28 cellular contexts compared by ENCODE assay signal in the genomic region with DNA sequence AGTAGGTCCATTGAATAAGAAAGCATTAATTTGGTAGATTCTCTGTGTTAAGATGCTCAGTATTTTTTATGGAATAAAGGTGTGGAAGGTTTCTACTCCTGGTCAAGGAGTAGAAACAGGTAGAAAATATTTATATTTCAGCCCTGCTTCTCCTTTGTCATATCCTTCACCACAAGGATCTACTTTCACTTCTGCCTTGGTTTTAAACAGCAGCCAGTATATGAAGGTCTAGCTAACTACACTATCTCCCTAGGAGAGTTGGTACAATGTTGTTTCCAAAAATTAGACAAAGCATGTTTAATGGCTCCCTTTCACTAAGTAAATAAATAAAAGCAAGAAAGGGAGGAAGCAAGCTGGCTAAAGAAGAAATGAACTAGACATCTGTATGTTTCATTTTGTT. TPM values are rescaled to one million over a fixed set of nuclear protein-coding genes. Genes with fewer than 3 reads are reported as not detected.
DNase-seq lines count a peak whose midpoint lies in the region; ATAC-seq and TF ChIP-seq lines count a peak whose summit lies in the region.
"Had no signal": no experiment of that assay in that cellular context is flagged by ENCODE, and none has a peak within 500 bp of the region (broad histone marks: within the 10 kb centered on the region; RNA-seq: fewer than 3 reads in every experiment).

No MANE protein-coding gene starts in this region.

- H3K4me1 Mint-ChIP-seq in naive B cell = peaks cover 17 to 23% (median 18%) of the 10 kb centered on the region in 3 donors
- no peaks in the 10 kb centered on the region for H3K4me1 Mint-ChIP-seq in activated T-helper 1 cell treated with anti-CD3 and anti-CD28 coated beads, Interleukin-12 subunit alpha, Interleukin-12 subunit beta, Interleukin-2, Interleukin-4 antibody, amounts not matched to agents 30 ng/mL and 10 ng/mL and 1 ng/mL, durations not matched to agents 14 hours and 24 hours and 36 hours (ENCODE audit: low read depth)
- H3K4me1 Mint-ChIP-seq: CD4-positive, alpha-beta memory T cell had no signal

- ATAC-seq in GM18907 (IDR thresholded peaks at IDR 0.05; ENCODE audit: unreplicated experiment) = peak; percentile 39
- peak; percentile 37 to 46 for ATAC-seq in naive B cell (ENCODE audit: low read depth in 2 of 2)
- ATAC-seq: HCT116 had no signal

- no peak for TF ChIP-seq POLR2A in lower leg skin (IDR thresholded peaks at IDR 0.05)

- no peak for TF ChIP-seq CTCF in lower leg skin (IDR thresholded peaks at IDR 0.05)

- no peak overlapping the region for H3K27ac Mint-ChIP-seq in naive B cell
- H3K27ac Mint-ChIP-seq in activated T-helper 1 cell treated with anti-CD3 and anti-CD28 coated beads, Interleukin-12 subunit alpha, Interleukin-12 subunit beta, Interleukin-2, Interleukin-4 antibody, amounts not matched to agents 30 ng/mL and 10 ng/mL and 1 ng/mL, durations not matched to agents 14 hours and 24 hours and 36 hours = no peak overlapping the region
- H3K27ac Mint-ChIP-seq: CD4-positive, alpha-beta memory T cell had no signal

- intact Hi-C loops in activated T-helper 1 cell treated with anti-CD3 and anti-CD28 coated beads, Interleukin-12 subunit alpha, Interleukin-12 subunit beta, Interleukin-2, Interleukin-4 antibody, amounts not matched to agents 30 ng/mL and 10 ng/mL and 1 ng/mL, durations not matched to agents 14 hours and 24 hours and 36 hours (cut with micrococcal nuclease) = no loop called here
- intact Hi-C loops in lower leg skin (cut with DNase I; ENCODE audit: low total_unique reads) = no loop called here

- DNase-seq in DMS53 treated with DMSO at 0.1 percent for 48 hours (lab: John Stamatoyannopoulos, UW; ENCODE audit: unreplicated experiment) = peak; percentile 7
- peak; percentile 27 for DNase-seq in MV-4-11 (lab: John Stamatoyannopoulos, UW)
- DNase-seq in naive B cell = no peak
- no peak for DNase-seq in activated T-helper 1 cell treated with anti-CD3 and anti-CD28 coated beads, Interleukin-12 subunit alpha, Interleukin-12 subunit beta, Interleukin-2, Interleukin-4 antibody, amounts not matched to agents 30 ng/mL and 10 ng/mL and 1 ng/mL, durations not matched to agents 14 hours and 24 hours and 36 hours (ENCODE audit: low spot score)
- no peak for DNase-seq in GOT3 (lab: John Stamatoyannopoulos, UW)
- DNase-seq in lower leg skin (ENCODE audit: low spot score in 2 of 2) = no peak
- DNase-seq: CD4-positive, alpha-beta memory T cell; DMS153; EL; Karpas-422; NCI-H1105; NCI-H146; NCI-H2029 treated with DMSO at 0.1 percent for 48 hours; NCI-H2171; NCI-H345; NCI-H524; NCI-H774; PC-9; RPMI8226; SHP77; T-helper 2 cell had no signal

- no peaks in the 10 kb centered on the region for H3K27me3 Mint-ChIP-seq in naive B cell
- peaks cover 7% of the 10 kb centered on the region for H3K27me3 Mint-ChIP-seq in activated T-helper 1 cell treated with anti-CD3 and anti-CD28 coated beads, Interleukin-12 subunit alpha, Interleukin-12 subunit beta, Interleukin-2, Interleukin-4 antibody, amounts not matched to agents 30 ng/mL and 10 ng/mL and 1 ng/mL, durations not matched to agents 14 hours and 24 hours and 36 hours (ENCODE audit: insufficient read depth)

- no peak overlapping the region for H3K4me3 Mint-ChIP-seq in naive B cell
- no peak overlapping the region for H3K4me3 Mint-ChIP-seq in activated T-helper 1 cell treated with anti-CD3 and anti-CD28 coated beads, Interleukin-12 subunit alpha, Interleukin-12 subunit beta, Interleukin-2, Interleukin-4 antibody, amounts not matched to agents 30 ng/mL and 10 ng/mL and 1 ng/mL, durations not matched to agents 14 hours and 24 hours and 36 hours
- H3K4me3 Mint-ChIP-seq: CD4-positive, alpha-beta memory T cell had no signal

- no peaks in the 10 kb centered on the region for H3K36me3 Mint-ChIP-seq in naive B cell
- H3K36me3 Mint-ChIP-seq in activated T-helper 1 cell treated with anti-CD3 and anti-CD28 coated beads, Interleukin-12 subunit alpha, Interleukin-12 subunit beta, Interleukin-2, Interleukin-4 antibody, amounts not matched to agents 30 ng/mL and 10 ng/mL and 1 ng/mL, durations not matched to agents 14 hours and 24 hours and 36 hours (ENCODE audit: low read depth) = no peaks in the 10 kb centered on the region
- H3K36me3 Mint-ChIP-seq: CD4-positive, alpha-beta memory T cell had no signal

- no peak overlapping the region for H3K4me3 ChIP-seq in lower leg skin (ENCODE audit: low read depth, poor library complexity, severe bottlenecking)
- H3K4me3 ChIP-seq: PC-9, SK-N-MC had no signal

- H3K9me3 Mint-ChIP-seq in naive B cell = no peaks in the 10 kb centered on the region
- no peaks in the 10 kb centered on the region for H3K9me3 Mint-ChIP-seq in activated T-helper 1 cell treated with anti-CD3 and anti-CD28 coated beads, Interleukin-12 subunit alpha, Interleukin-12 subunit beta, Interleukin-2, Interleukin-4 antibody, amounts not matched to agents 30 ng/mL and 10 ng/mL and 1 ng/mL, durations not matched to agents 14 hours and 24 hours and 36 hours
- H3K9me3 Mint-ChIP-seq: CD4-positive, alpha-beta memory T cell had no signal

RNA-seq across cellular contexts. Expression of a gene that starts 44.6 kb away (rescaled TPM):
- polyA plus RNA-seq in naive B cell (ENCODE audit: low read depth in 6 of 6) = not detected
- total RNA-seq in activated T-helper 1 cell treated with anti-CD3 and anti-CD28 coated beads, Interleukin-12 subunit alpha, Interleukin-12 subunit beta, Interleukin-2, Interleukin-4 antibody, amounts not matched to agents 30 ng/mL and 10 ng/mL and 1 ng/mL, durations not matched to agents 14 hours and 24 hours and 36 hours = not detected in 2 replicates
- not detected for total RNA-seq in lower leg skin
- total RNA-seq: A673; CD4-positive, alpha-beta memory T cell; H1; MCF 10A; PC-9 had no signal
- polyA plus RNA-seq: BJ; CD4-positive, alpha-beta memory T cell; H1 had no signal

Comparison
In these comparisons a context has a peak if more than half of its experiments do, and no peak if none do; other contexts are left out.
1. DNase-seq: peak in DMS53 treated with DMSO at 0.1 percent for 48 hours (single experiment) and MV-4-11 (single experiment); none in naive B cell (single experiment), activated T-helper 1 cell treated with anti-CD3 and anti-CD28 coated beads, Interleukin-12 subunit alpha, Interleukin-12 subunit beta, Interleukin-2, Interleukin-4 antibody, amounts not matched to agents 30 ng/mL and 10 ng/mL and 1 ng/mL, durations not matched to agents 14 hours and 24 hours and 36 hours (single experiment), GOT3 (single experiment) and lower leg skin (0 of 2).